Comparison of ENCODE assay signal across 1 cellular context in genomic region chr1:6011161-6011945, GRCh38.
TF ChIP-seq lines count a peak whose summit lies in the region.

No MANE protein-coding gene starts in this region.

TF ChIP-seq in GM23338, 12 proteins besides CTCF, POLR2A, EP300 and RAD21:
- TF ChIP-seq ZNF462 (CRISPR knock-in tag; IDR thresholded peaks at IDR 0.05) (no peak), EZH2 (IDR thresholded peaks at IDR 0.05; ENCODE audit: low read depth, unreplicated experiment) (no peak)
TF ChIP-seq in GM23338: peak in this region for 0.
